ENCODE assay signal across 8 cellular contexts in genomic region chr3:142993958-142994442, GRCh38. TPM values are rescaled to one million over a fixed set of nuclear protein-coding genes. Genes with fewer than 3 reads are reported as not detected.
DNase-seq lines count a peak whose midpoint lies in the region; ATAC-seq and TF ChIP-seq lines count a peak whose summit lies in the region.

No MANE protein-coding gene starts in this region.

- peak; percentile 75 for ATAC-seq in HG03196 (IDR thresholded peaks at IDR 0.05; ENCODE audit: unreplicated experiment)

- in situ Hi-C loops in GM13976 (cut with MboI; ENCODE audit: low sequenced_read_pairs, unreplicated experiment), result loop anchor here (10.0 kb wide), 2 partner anchors 159 to 419 kb away; partner anchors contain the start of gene ATR

- DNase-seq in A172 (ENCODE audit: low spot score), result peak; percentile 64
- peak; percentile 74 for DNase-seq in GM13976 (ENCODE audit: low spot score)
- DNase-seq in NCI-H226, result peak; percentile 37
- peak; percentile 33 for DNase-seq in activated CD4-positive, alpha-beta T cell treated with anti-CD3 and anti-CD28 coated beads for 1 hour
- DNase-seq in dedifferentiated amniotic fluid mesenchymal stem cell (ENCODE audit: extremely low spot score), result peak; percentile 75
- peak; percentile 77 for DNase-seq in medulla oblongata (ENCODE audit: extremely low spot score)
- peak; percentile 32 for DNase-seq in stimulated activated CD8-positive, alpha-beta memory T cell treated with anti-CD3 and anti-CD28 coated beads, Interleukin-4, amount 100 ng/mL, for 24 hours (ENCODE audit: low read depth)

- peak; percentile 78 for TF ChIP-seq CTCF in GM13976 (IDR thresholded peaks at IDR 0.05; ENCODE audit: borderline replicate concordance, control extremely low read depth, extremely low read depth, insufficient read depth, missing control alignments)

RNA-seq across cellular contexts. Expression of gene U2SURP, which starts 7.4 kb away (rescaled TPM):
- 111 and 165 TPM in 2 replicates for total RNA-seq in A172 (2014; rRNA removed; shearing (Covaris generic))

RNA-seq across cellular contexts. Expression of gene PAQR9, which starts 30.5 kb away (rescaled TPM):
- 0.07 TPM in 1 of 2 replicates, not detected in the other for total RNA-seq in A172 (2014; rRNA removed; shearing (Covaris generic))

Comparison
In these comparisons a context has a peak if more than half of its experiments do, and no peak if none do; other contexts are left out.
1. Peak in every context shown above with its lines: DNase-seq and ATAC-seq.